In genomic region chr6:24520929-24521546, GRCh38 we compare ENCODE assay signal across 8 cellular contexts. TPM values are rescaled to one million over a fixed set of nuclear protein-coding genes. Genes with fewer than 3 reads are reported as not detected.
DNase-seq lines count a peak whose midpoint lies in the region; ATAC-seq and TF ChIP-seq lines count a peak whose summit lies in the region.

No MANE protein-coding gene starts in this region.

- H3K4me3 ChIP-seq in GM23248 (no peak overlapping the region), LNCaP clone FGC (ENCODE audit: low read depth, low read length) (no peak overlapping the region), fibroblast of the aortic adventitia (ENCODE audit: low read depth, low read length) (no peak overlapping the region), trophoblast cell (ENCODE audit: low read depth, low read length) (no peak overlapping the region)

- no peak overlapping the region for H3K23ac ChIP-seq in trophoblast cell (ENCODE audit: low read length)

- peaks cover 3% of the 10 kb centered on the region for H3K4me1 Mint-ChIP-seq in activated CD8-positive, alpha-beta T cell treated with anti-CD3 and anti-CD28 coated beads for 36 hours (ENCODE audit: low read depth)

- H4K20me1 ChIP-seq in GM23248 (ENCODE audit: insufficient read depth), result no peaks in the 10 kb centered on the region

- H3K9me3 ChIP-seq in GM23248 (ENCODE audit: low read depth) (no peaks in the 10 kb centered on the region), trophoblast cell (ENCODE audit: insufficient read depth, low read depth, low read length) (no peaks in the 10 kb centered on the region)

- no peaks in the 10 kb centered on the region for H3K27me3 ChIP-seq in GM23248 (replicated peaks; ENCODE audit: insufficient read depth)
- H3K27me3 ChIP-seq in trophoblast cell (ENCODE audit: insufficient read depth, low read length), result no peaks in the 10 kb centered on the region

- no peaks in the 10 kb centered on the region for H3K9me2 ChIP-seq in GM23248 (ENCODE audit: insufficient read depth)

- H4K91ac ChIP-seq in trophoblast cell (ENCODE audit: low read depth, low read length), result no peak overlapping the region

- no peak overlapping the region for H2BK5ac ChIP-seq in trophoblast cell (ENCODE audit: low read depth, low read length, poor library complexity)

- H3F3A ChIP-seq in GM23248 (ENCODE audit: insufficient read depth), result no peaks in the 10 kb centered on the region

- no peak overlapping the region for H2AK5ac ChIP-seq in trophoblast cell (ENCODE audit: low read length)

- H3K4me1 ChIP-seq in GM23248 (ENCODE audit: insufficient read depth) (no peaks in the 10 kb centered on the region), trophoblast cell (ENCODE audit: control insufficient read depth in 1 of 2, insufficient read depth in 2 of 2, low read length in 2 of 2) (no peaks in the 10 kb centered on the region)

- H2AFZ ChIP-seq in GM23248 (no peak overlapping the region; the same call in 1 of the 2 replicates), trophoblast cell (ENCODE audit: insufficient read depth, low read length, poor library complexity) (no peak overlapping the region)

- H3K27ac ChIP-seq in GM23248, result no peak overlapping the region
- no peak overlapping the region for H3K27ac ChIP-seq in trophoblast cell (ENCODE audit: low read depth, low read length)

- no peaks in the 10 kb centered on the region for H3K9me3 Mint-ChIP-seq in activated CD8-positive, alpha-beta T cell treated with anti-CD3 and anti-CD28 coated beads for 36 hours

- CTCF ChIA-PET in activated CD8-positive, alpha-beta T cell treated with anti-CD3 and anti-CD28 coated beads for 36 hours (lab: Charles Lee), result interaction anchor here (0.6 to 4.2 kb wide), 21 partner anchors 10 to 234 kb away, joined by 3 to 29 read pairs (median 4); partner anchors contain the start of gene ALDH5A1

- H3K36me3 Mint-ChIP-seq in activated CD8-positive, alpha-beta T cell treated with anti-CD3 and anti-CD28 coated beads for 36 hours (ENCODE audit: low read depth), result peaks cover 2% of the 10 kb centered on the region

- POLR2A ChIA-PET in activated CD8-positive, alpha-beta T cell treated with anti-CD3 and anti-CD28 coated beads for 36 hours (lab: Charles Lee), result no interaction called here

- no peak overlapping the region for H3K27ac Mint-ChIP-seq in activated CD8-positive, alpha-beta T cell treated with anti-CD3 and anti-CD28 coated beads for 36 hours

- no peak overlapping the region for H4K8ac ChIP-seq in trophoblast cell (ENCODE audit: low read depth, low read length)

- H3K18ac ChIP-seq in trophoblast cell (ENCODE audit: low read length), result no peak overlapping the region

- no peak overlapping the region for H3K4me3 Mint-ChIP-seq in activated CD8-positive, alpha-beta T cell treated with anti-CD3 and anti-CD28 coated beads for 36 hours

- H3K36me3 ChIP-seq in GM23248 (ENCODE audit: low read depth), result no peaks in the 10 kb centered on the region
- H3K36me3 ChIP-seq in trophoblast cell (ENCODE audit: control insufficient read depth in 1 of 2, insufficient read depth in 2 of 2, low read length in 2 of 2), result no peaks in the 10 kb centered on the region

- H3K4ac ChIP-seq in trophoblast cell (ENCODE audit: low read depth, low read length), result no peak overlapping the region

- DNase-seq in NCI-H82 (lab: John Stamatoyannopoulos, UW) (peak; percentile 41), NCI-H82 treated with DMSO at 0.1 percent for 48 hours (lab: John Stamatoyannopoulos, UW; ENCODE audit: unreplicated experiment) (no peak), GM23248 (peak; percentile 73), LNCaP clone FGC (ENCODE audit: low read depth) (no peak), fibroblast of the aortic adventitia (ENCODE audit: low read depth) (peak; percentile 10), trophoblast cell (peak; percentile 44 to 65), NCI-H774 (lab: John Stamatoyannopoulos, UW) (no peak)
- DNase-seq in activated CD8-positive, alpha-beta T cell treated with anti-CD3 and anti-CD28 coated beads for 36 hours, result peak; percentile 59

- H3K9ac ChIP-seq in GM23248, result no peak overlapping the region
- no peak overlapping the region for H3K9ac ChIP-seq in trophoblast cell (ENCODE audit: low read length)

- no peaks in the 10 kb centered on the region for H3K79me1 ChIP-seq in trophoblast cell (ENCODE audit: low read length)

- peak; percentile 85 for ATAC-seq in activated CD8-positive, alpha-beta T cell treated with anti-CD3 and anti-CD28 coated beads for 36 hours

- in situ Hi-C loops in GM23248 (cut with MboI), result no loop called here

- no peaks in the 10 kb centered on the region for H3K79me2 ChIP-seq in GM23248 (ENCODE audit: insufficient read depth)
- H3K79me2 ChIP-seq in trophoblast cell (ENCODE audit: control insufficient read depth, insufficient read depth, low read length, poor library complexity), result no peaks in the 10 kb centered on the region

- no peak overlapping the region for H3K14ac ChIP-seq in trophoblast cell (ENCODE audit: low read length)

- intact Hi-C loops in activated CD8-positive, alpha-beta T cell treated with anti-CD3 and anti-CD28 coated beads for 36 hours (cut with micrococcal nuclease), result no loop called here

- no peak overlapping the region for H2BK120ac ChIP-seq in trophoblast cell (ENCODE audit: insufficient read depth, low read length, poor library complexity)

- WGBS in GM23248 (ENCODE audit: low coverage in 1 of 2, low lambda C conversion rate in 2 of 2, missing lambda C conversion rate in 2 of 2), 2 experiments, result 26 to 39% methylated on average over 6 of the region's 6 CpGs
- no CpG with 5 or more reads among the region's 6 CpGs for WGBS in trophoblast cell (ENCODE audit: extremely low coverage, insufficient coverage, insufficient read length)

- no peak overlapping the region for H2BK12ac ChIP-seq in trophoblast cell (ENCODE audit: low read length)

- TF ChIP-seq CTCF in LNCaP clone FGC (IDR thresholded peaks at IDR 0.05; ENCODE audit: control insufficient read depth, extremely low read depth, insufficient read depth) (peak; percentile 67), fibroblast of the aortic adventitia (IDR thresholded peaks at IDR 0.05; ENCODE audit: insufficient read depth, low read length) (peak; percentile 61)
- TF ChIP-seq CTCF in activated CD8-positive, alpha-beta T cell treated with anti-CD3 and anti-CD28 coated beads for 36 hours (IDR thresholded peaks at IDR 0.05), result peak; percentile 62

- no peaks in the 10 kb centered on the region for H3K27me3 Mint-ChIP-seq in activated CD8-positive, alpha-beta T cell treated with anti-CD3 and anti-CD28 coated beads for 36 hours

- H3K4me2 ChIP-seq in GM23248 (ENCODE audit: unreplicated experiment), result no peak overlapping the region
- no peak overlapping the region for H3K4me2 ChIP-seq in trophoblast cell (ENCODE audit: low read length)

- no peak overlapping the region for H4K12ac ChIP-seq in trophoblast cell (ENCODE audit: low read depth, low read length)

RNA-seq across cellular contexts. Expression of gene ALDH5A1, which starts 26.3 kb away (rescaled TPM):
- 0.86 and 1.1 TPM in 2 replicates for total RNA-seq in GM23248 (2014; rRNA removed; shearing (Covaris generic))
- polyA plus RNA-seq in GM23248 (2016; fragmentation: Nextera tagmentation; extraction: Ambion mirVana), result 1.0 and 1.1 TPM in 2 replicates
- total RNA-seq in activated CD8-positive, alpha-beta T cell treated with anti-CD3 and anti-CD28 coated beads for 36 hours, result 10 to 100 TPM; 20.7 to 20.8 TPM
- total RNA-seq in fibroblast of the aortic adventitia (ENCODE audit: low replicate concordance), result 0.54 and 1.6 TPM in 2 replicates
- 3.1 and 3.3 TPM in 2 replicates for polyA plus RNA-seq in trophoblast cell (2013)

RNA-seq across cellular contexts. Expression of gene GPLD1, which starts 31.7 kb away (rescaled TPM):
- total RNA-seq in GM23248 (2014; rRNA removed; shearing (Covaris generic)), result 0.97 TPM in 1 of 2 replicates, not detected in the other
- 0.09 TPM in 2 replicates for polyA plus RNA-seq in GM23248 (2016; fragmentation: Nextera tagmentation; extraction: Ambion mirVana)
- under 1 TPM; 0.51 to 0.72 TPM for total RNA-seq in activated CD8-positive, alpha-beta T cell treated with anti-CD3 and anti-CD28 coated beads for 36 hours
- total RNA-seq in fibroblast of the aortic adventitia (ENCODE audit: low replicate concordance), result 0.27 and 0.41 TPM in 2 replicates
- polyA plus RNA-seq in trophoblast cell (2013), result 0.61 and 0.68 TPM in 2 replicates

Comparison
In these comparisons a context has a peak if more than half of its experiments do, and no peak if none do; other contexts are left out.
1. DNase-seq: peak in NCI-H82 (single experiment), GM23248 (single experiment), activated CD8-positive, alpha-beta T cell treated with anti-CD3 and anti-CD28 coated beads for 36 hours (single experiment), fibroblast of the aortic adventitia (single experiment) and trophoblast cell (2 of 2); none in NCI-H82 treated with DMSO at 0.1 percent for 48 hours (single experiment), LNCaP clone FGC (single experiment) and NCI-H774 (single experiment).
2. Peak in every context shown above with its lines, with median percentiles within 50 percentile points of each other: CTCF ChIP-seq.